ENCODE assay signal across 13 cellular contexts in the genomic region with DNA sequence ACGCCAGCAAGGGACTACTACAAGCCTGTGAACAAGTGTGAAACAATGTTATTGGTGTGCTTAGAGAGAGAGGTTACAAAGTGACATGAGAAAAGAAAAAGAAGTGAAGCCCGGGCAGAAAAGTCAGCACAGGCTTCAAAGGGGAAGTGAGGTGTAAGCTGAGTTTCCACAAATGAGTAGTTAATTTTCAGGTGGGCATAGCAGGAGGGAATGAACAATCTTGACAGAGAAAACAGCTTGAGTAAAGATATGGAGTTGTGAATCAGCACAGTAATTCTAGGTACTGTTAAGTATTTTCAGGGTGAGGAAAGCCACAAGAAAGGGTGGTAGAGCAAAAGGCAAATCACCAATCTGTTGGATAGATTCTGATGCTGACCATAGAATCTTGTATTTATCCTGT. TPM values are rescaled to one million over a fixed set of nuclear protein-coding genes. Genes with fewer than 3 reads are reported as not detected.
A peak's percentile ranks its signal among the peaks of the same experiment; 100 is the strongest.
DNase-seq lines count a peak whose midpoint lies in the region; ATAC-seq and TF ChIP-seq lines count a peak whose summit lies in the region.
"Had no signal": no experiment of that assay in that cellular context is flagged by ENCODE, and none has a peak within 500 bp of the region (broad histone marks: within the 10 kb centered on the region; RNA-seq: fewer than 3 reads in every experiment).

No MANE protein-coding gene starts in this region.

- WGBS in lower leg skin, 2 donors: 83 to 94% methylated on average over 2 of the region's 2 CpGs
- 61 to 65% methylated on average over 2 of the region's 2 CpGs for WGBS in body of pancreas, 2 donors

- peaks cover 0 to 3% (median 0%) of the 10 kb centered on the region in 3 donors for H3K9me3 ChIP-seq in body of pancreas
- H3K9me3 ChIP-seq: lower lobe of right lung had no signal

- H3K4me1 Mint-ChIP-seq in stimulated activated naive CD8-positive, alpha-beta T cell treated with anti-CD3 and anti-CD28 coated beads, Interleukin-15, amount 100 ng/mL, for 72 hours: peaks cover 49% of the 10 kb centered on the region

- H3K4me3 ChIP-seq in lower leg skin (ENCODE audit: low read depth, poor library complexity, severe bottlenecking): no peak overlapping the region
- H3K4me3 ChIP-seq in body of pancreas: no peak overlapping the region
- H3K4me3 ChIP-seq: BLaER1, lower lobe of right lung had no signal

- TF ChIP-seq POLR2A in lower leg skin (IDR thresholded peaks at IDR 0.05) (no peak), body of pancreas (IDR thresholded peaks at IDR 0.05) (no peak)

- H3K4me1 ChIP-seq in body of pancreas: peaks cover 21% of the 10 kb centered on the region

- no peaks in the 10 kb centered on the region for H3K36me3 ChIP-seq in body of pancreas (replicated peaks in 1 of 2; ENCODE audit: insufficient read depth in 1 of 2, low read depth in 2 of 2)
- H3K36me3 ChIP-seq: lower lobe of right lung had no signal

- no peak for TF ChIP-seq CTCF in lower leg skin (IDR thresholded peaks at IDR 0.05)
- no peak for TF ChIP-seq CTCF in body of pancreas (IDR thresholded peaks at IDR 0.05)

- peaks cover 0 to 7% of the 10 kb centered on the region in 2 donors for H3K9me3 Mint-ChIP-seq in stimulated activated naive CD8-positive, alpha-beta T cell treated with anti-CD3 and anti-CD28 coated beads, Interleukin-15, amount 100 ng/mL, for 72 hours
- H3K9me3 Mint-ChIP-seq: activated CD4-positive, alpha-beta T cell treated with anti-CD3 and anti-CD28 coated beads, Interleukin-2, amount 10 ng/mL, durations not matched to agents 7 days and 5 days had no signal

- peak; percentile 19 for DNase-seq in stimulated activated CD4-positive, alpha-beta T cell treated with anti-CD3 and anti-CD28 coated beads, Interleukin-15, amount 100 ng/mL, for 24 hours
- DNase-seq in stimulated activated CD4-positive, alpha-beta T cell treated with anti-CD3 and anti-CD28 coated beads, Interleukin-12 subunit alpha, Interleukin-12 subunit beta, amount 100 ng/mL, for 4 hours: no peak
- DNase-seq in stimulated activated naive CD8-positive, alpha-beta T cell treated with anti-CD3 and anti-CD28 coated beads, Interleukin-15, amount 100 ng/mL, for 72 hours: peak in 1 of 2 donors; percentile 25
- DNase-seq in kidney tubule cell (ENCODE audit: low spot score): no peak
- no peak for DNase-seq in lower leg skin (ENCODE audit: low spot score in 2 of 2)
- DNase-seq in body of pancreas: no peak
- DNase-seq: activated CD4-positive, alpha-beta T cell treated with anti-CD3 and anti-CD28 coated beads, Interleukin-2, amount 10 ng/mL, durations not matched to agents 7 days and 5 days; lower lobe of right lung; right cardiac atrium; stimulated activated naive CD4-positive, alpha-beta T cell had no signal

- ATAC-seq in GM21786 (IDR thresholded peaks at IDR 0.05; ENCODE audit: unreplicated experiment): peak; percentile 42
- peak; percentile 35 for ATAC-seq in HG03460 (IDR thresholded peaks at IDR 0.05; ENCODE audit: unreplicated experiment)
- peak; percentile 10 for ATAC-seq in stimulated activated naive CD8-positive, alpha-beta T cell treated with anti-CD3 and anti-CD28 coated beads, Interleukin-15, amount 100 ng/mL, for 72 hours
- no peak for ATAC-seq in body of pancreas
- ATAC-seq: lower lobe of right lung, right cardiac atrium had no signal

- intact Hi-C loops in lower leg skin (cut with DNase I; ENCODE audit: low total_unique reads) (no loop called here), body of pancreas (cut with DNase I) (no loop called here)

- H3K4me3 Mint-ChIP-seq in stimulated activated naive CD8-positive, alpha-beta T cell treated with anti-CD3 and anti-CD28 coated beads, Interleukin-15, amount 100 ng/mL, for 72 hours: peak overlapping the region; percentile 17 to 77
- H3K4me3 Mint-ChIP-seq: activated CD4-positive, alpha-beta T cell treated with anti-CD3 and anti-CD28 coated beads, Interleukin-2, amount 10 ng/mL, durations not matched to agents 7 days and 5 days had no signal

- H3K27ac ChIP-seq in body of pancreas: no peak overlapping the region
- H3K27ac ChIP-seq: BLaER1, lower lobe of right lung had no signal

- H3K27ac Mint-ChIP-seq in stimulated activated naive CD8-positive, alpha-beta T cell treated with anti-CD3 and anti-CD28 coated beads, Interleukin-15, amount 100 ng/mL, for 72 hours: peak overlapping the region; percentile 16 to 60
- H3K27ac Mint-ChIP-seq: activated CD4-positive, alpha-beta T cell treated with anti-CD3 and anti-CD28 coated beads, Interleukin-2, amount 10 ng/mL, durations not matched to agents 7 days and 5 days had no signal

- H3K27me3 ChIP-seq in body of pancreas: no peaks in the 10 kb centered on the region
- H3K27me3 ChIP-seq: BLaER1 had no signal

- H3K27me3 Mint-ChIP-seq in stimulated activated naive CD8-positive, alpha-beta T cell treated with anti-CD3 and anti-CD28 coated beads, Interleukin-15, amount 100 ng/mL, for 72 hours: no peaks in the 10 kb centered on the region

RNA-seq across cellular contexts. Expression of a gene that starts 4.3 kb away (rescaled TPM):
- under 1 TPM; 0.52 to 0.97 (median 0.59) TPM for total RNA-seq in lower leg skin
- 1 to 10 TPM; 1.0 to 1.6 TPM for total RNA-seq in body of pancreas
